1 cellular context compared by ENCODE assay signal in genomic region chr22:31622980-31623379, GRCh38.
A peak's percentile ranks its signal among the peaks of the same experiment; 100 is the strongest.
TF ChIP-seq lines count a peak whose summit lies in the region.

No MANE protein-coding gene starts in this region.

TF ChIP-seq in HepG2, 621 proteins besides CTCF, POLR2A, EP300 and RAD21:
- TF ChIP-seq ZNF256 (CRISPR knock-in tag; conservative IDR thresholded peaks at IDR 0.05) (no peak), IRX3 (CRISPR knock-in tag; IDR thresholded peaks at IDR 0.05; ENCODE audit: borderline replicate concordance, low read depth) (no peak), ZFAT (CRISPR knock-in tag; conservative IDR thresholded peaks at IDR 0.05) (no peak), SSRP1 (CRISPR knock-in tag; IDR thresholded peaks at IDR 0.05) (no peak), ZSCAN25 (CRISPR knock-in tag; IDR thresholded peaks at IDR 0.05) (no peak), RBM22 (optimal IDR thresholded peaks at IDR 0.05; ENCODE audit: low read length) (peak; percentile 13), TEAD3 (CRISPR knock-in tag; optimal IDR thresholded peaks at IDR 0.05; ENCODE audit: borderline replicate concordance) (no peak)
